ENCODE assay signal across 16 cellular contexts in genomic region chr2:241797441-241798080, GRCh38. TPM values are rescaled to one million over a fixed set of nuclear protein-coding genes. Genes with fewer than 3 reads are reported as not detected.
DNase-seq lines count a peak whose midpoint lies in the region; ATAC-seq and TF ChIP-seq lines count a peak whose summit lies in the region.
"Had no signal": no experiment of that assay in that cellular context is flagged by ENCODE, and none has a peak within 500 bp of the region (broad histone marks: within the 10 kb centered on the region; RNA-seq: fewer than 3 reads in every experiment).

No MANE protein-coding gene starts in this region.

- intact Hi-C loops in dorsolateral prefrontal cortex (cut with DNase I), result no loop called here

- DNase-seq in G401 (ENCODE audit: low spot score) (peak; percentile 44), GM20000 (ENCODE audit: low spot score) (peak; percentile 21), dorsolateral prefrontal cortex (peak in 6 of 10 donors; percentile 17 to 46 (median 36)), omental fat pad (ENCODE audit: low spot score) (no peak), HK-2 (ENCODE audit: unreplicated experiment) (no peak)
- no peak for DNase-seq in stimulated activated CD4-positive, alpha-beta T cell treated with anti-CD3 and anti-CD28 coated beads, Interleukin-2, amount 100 ng/mL, for 48 hours
- DNase-seq: activated T-cell treated with anti-CD3 and anti-CD28 coated beads for 4 hours; cerebellar nuclear complex; EL; NCI-H2227 treated with DMSO at 0.1 percent for 48 hours; stimulated activated CD4-positive, alpha-beta T cell treated with anti-CD3 and anti-CD28 coated beads, Interleukin-15, amount 100 ng/mL, for 24 hours; testis had no signal

- ATAC-seq in omental fat pad (ENCODE audit: low FRiP score), result peak; percentile 43
- ATAC-seq in GM18907 (IDR thresholded peaks at IDR 0.05; ENCODE audit: unreplicated experiment), result no peak
- ATAC-seq: pancreas, WTC11 had no signal

- no peak overlapping the region for H3K4me3 ChIP-seq in dorsolateral prefrontal cortex
- H3K4me3 ChIP-seq: pancreas, testis had no signal

- H3K27ac ChIP-seq in dorsolateral prefrontal cortex, result no peak overlapping the region
- H3K27ac ChIP-seq: pancreas, testis had no signal

- TF ChIP-seq CTCF in GM20000 (IDR thresholded peaks at IDR 0.05; ENCODE audit: extremely low read depth, missing control alignments), result no peak
- no peak for TF ChIP-seq CTCF in dorsolateral prefrontal cortex (IDR thresholded peaks at IDR 0.05 in 54 of 56, conservative IDR thresholded peaks at IDR 0.05 in 2 of 56; ENCODE audit: low read depth in 1 of 56, partially characterized antibody in 56 of 56)
- no peak for TF ChIP-seq CTCF in omental fat pad (IDR thresholded peaks at IDR 0.05)

- no peaks in the 10 kb centered on the region for H3K27me3 ChIP-seq in dorsolateral prefrontal cortex
- H3K27me3 ChIP-seq: pancreas, testis had no signal

- in situ Hi-C loops in G401 (cut with HindIII; ENCODE audit: low sequenced_read_pairs), result no loop called here

RNA-seq across cellular contexts. Expression of gene NEU4, which starts 11.4 kb away (rescaled TPM):
- not detected in 2 replicates for total RNA-seq in G401 (2014; rRNA removed; shearing (Covaris generic))
- total RNA-seq in dorsolateral prefrontal cortex (10 to 100 TPM in 67 of 120 experiments, 1 to 10 TPM in 53; 3.6 to 22.1 (median 10.4) TPM), omental fat pad (1 to 10 TPM in 3 of 4 donors, under 1 TPM in 1; 0.79 to 4.4 (median 2.5) TPM)
- total RNA-seq: pancreas had no signal

RNA-seq across cellular contexts. Expression of gene GAL3ST2, which starts 20.9 kb away (rescaled TPM):
- total RNA-seq in G401 (2014; rRNA removed; shearing (Covaris generic)), result not detected in 2 replicates
- 1 to 10 TPM in 91 of 120 experiments, under 1 TPM in 27, not detected in 2; 0.42 to 4.8 (median 1.5) TPM for total RNA-seq in dorsolateral prefrontal cortex
- 1 to 10 TPM in 2 of 4 donors, under 1 TPM in 1, not detected in 1; 0.50 to 3.1 (median 2.8) TPM for total RNA-seq in omental fat pad
- total RNA-seq: H1, pancreas had no signal

Comparison
In these comparisons a context has a peak if more than half of its experiments do, and no peak if none do; other contexts are left out.
1. DNase-seq: peak in G401 (single experiment), GM20000 (single experiment) and dorsolateral prefrontal cortex (6 of 10); none in omental fat pad (single experiment), HK-2 (single experiment) and stimulated activated CD4-positive, alpha-beta T cell treated with anti-CD3 and anti-CD28 coated beads, Interleukin-2, amount 100 ng/mL, for 48 hours (0 of 2).